In genomic region chr15:38201714-38202113, GRCh38 we compare ENCODE assay signal across 15 cellular contexts. TPM values are rescaled to one million over a fixed set of nuclear protein-coding genes. Genes with fewer than 3 reads are reported as not detected.
DNase-seq lines count a peak whose midpoint lies in the region; ATAC-seq and TF ChIP-seq lines count a peak whose summit lies in the region.
"Had no signal": no experiment of that assay in that cellular context is flagged by ENCODE, and none has a peak within 500 bp of the region (broad histone marks: within the 10 kb centered on the region; RNA-seq: fewer than 3 reads in every experiment).

No MANE protein-coding gene starts in this region.

- no peak overlapping the region for H2BK5ac ChIP-seq in mesenchymal stem cell (ENCODE audit: low read depth, low read length, poor library complexity, severe bottlenecking)

- no peak overlapping the region for H3K14ac ChIP-seq in mesenchymal stem cell (ENCODE audit: low read length in 2 of 2)

- H3K4me2 ChIP-seq in mesenchymal stem cell (ENCODE audit: low read length, poor library complexity, severe bottlenecking), result no peak overlapping the region

- H3K9me3 ChIP-seq in left ventricle myocardium inferior (replicated peaks) (no peaks in the 10 kb centered on the region), mesenchymal stem cell (ENCODE audit: control insufficient read depth, low read length) (no peaks in the 10 kb centered on the region)
- H3K9me3 ChIP-seq: Caco-2 had no signal

- H3K9me3 Mint-ChIP-seq in activated T-helper 2 cell treated with anti-CD3 and anti-CD28 coated beads, Interferon-gamma antibody, Interleukin-2, Interleukin-4, amounts not matched to agents 10 μg/mL and 5 μg/mL and 100 μg/mL, durations not matched to agents 14 hours and 24 hours and 36 hours, result no peaks in the 10 kb centered on the region

- no peak overlapping the region for H2BK12ac ChIP-seq in mesenchymal stem cell (ENCODE audit: low read length in 2 of 2)

- H3K9ac ChIP-seq in mesenchymal stem cell (ENCODE audit: low read length), result no peak overlapping the region

- no peak overlapping the region for H3K4ac ChIP-seq in mesenchymal stem cell (ENCODE audit: low read depth in 1 of 2, low read length in 2 of 2)

- H3K4me3 ChIP-seq in brain microvascular endothelial cell (ENCODE audit: low read depth, low read length), result no peak overlapping the region
- H3K4me3 ChIP-seq in left ventricle myocardium inferior, result no peak overlapping the region
- no peak overlapping the region for H3K4me3 ChIP-seq in mesenchymal stem cell (ENCODE audit: insufficient read depth in 1 of 2, low read depth in 1 of 2, low read length in 2 of 2)

- intact Hi-C loops in left ventricle myocardium inferior (cut with micrococcal nuclease), result no loop called here
- intact Hi-C loops in activated T-helper 2 cell treated with anti-CD3 and anti-CD28 coated beads, Interferon-gamma antibody, Interleukin-2, Interleukin-4, amounts not matched to agents 10 μg/mL and 5 μg/mL and 100 μg/mL, durations not matched to agents 14 hours and 24 hours and 36 hours (cut with micrococcal nuclease), result no loop called here

- no peak overlapping the region for H3K23ac ChIP-seq in mesenchymal stem cell (ENCODE audit: low read length in 2 of 2)

- H3K36me3 ChIP-seq in brain microvascular endothelial cell (replicated peaks) (no peaks in the 10 kb centered on the region), left ventricle myocardium inferior (no peaks in the 10 kb centered on the region), mesenchymal stem cell (ENCODE audit: control insufficient read depth in 1 of 2, insufficient read depth in 2 of 2, low read depth in 1 of 2, low read length in 2 of 2) (no peaks in the 10 kb centered on the region)

- no peak overlapping the region for H3K27ac Mint-ChIP-seq in activated T-helper 2 cell treated with anti-CD3 and anti-CD28 coated beads, Interferon-gamma antibody, Interleukin-2, Interleukin-4, amounts not matched to agents 10 μg/mL and 5 μg/mL and 100 μg/mL, durations not matched to agents 14 hours and 24 hours and 36 hours
- H3K27ac Mint-ChIP-seq: CD14-positive monocyte had no signal

- no peaks in the 10 kb centered on the region for H3K4me1 Mint-ChIP-seq in activated T-helper 2 cell treated with anti-CD3 and anti-CD28 coated beads, Interferon-gamma antibody, Interleukin-2, Interleukin-4, amounts not matched to agents 10 μg/mL and 5 μg/mL and 100 μg/mL, durations not matched to agents 14 hours and 24 hours and 36 hours (ENCODE audit: low read depth)
- H3K4me1 Mint-ChIP-seq: CD14-positive monocyte had no signal

- TF ChIP-seq CTCF in brain microvascular endothelial cell (IDR thresholded peaks at IDR 0.05; ENCODE audit: low read depth, low read length, missing control alignments) (no peak), left ventricle myocardium inferior (IDR thresholded peaks at IDR 0.05; ENCODE audit: borderline replicate concordance) (no peak)

- H3K4me1 ChIP-seq in left ventricle myocardium inferior, result peaks cover 33% of the 10 kb centered on the region
- H3K4me1 ChIP-seq in mesenchymal stem cell (ENCODE audit: control insufficient read depth, insufficient read depth, low read depth, low read length), result no peaks in the 10 kb centered on the region
- H3K4me1 ChIP-seq: Caco-2 had no signal

- H2BK120ac ChIP-seq in mesenchymal stem cell (ENCODE audit: low read depth, low read length), result no peak overlapping the region

- 95% methylated on average over 2 of the region's 3 CpGs for WGBS in mesenchymal stem cell

- peaks cover 6% of the 10 kb centered on the region for H3K27me3 Mint-ChIP-seq in activated T-helper 2 cell treated with anti-CD3 and anti-CD28 coated beads, Interferon-gamma antibody, Interleukin-2, Interleukin-4, amounts not matched to agents 10 μg/mL and 5 μg/mL and 100 μg/mL, durations not matched to agents 14 hours and 24 hours and 36 hours (ENCODE audit: low read depth)

- no peak overlapping the region for H4K91ac ChIP-seq in mesenchymal stem cell (ENCODE audit: low read length)

- no peak overlapping the region for H3K4me3 Mint-ChIP-seq in activated T-helper 2 cell treated with anti-CD3 and anti-CD28 coated beads, Interferon-gamma antibody, Interleukin-2, Interleukin-4, amounts not matched to agents 10 μg/mL and 5 μg/mL and 100 μg/mL, durations not matched to agents 14 hours and 24 hours and 36 hours (ENCODE audit: low read depth)
- H3K4me3 Mint-ChIP-seq: CD14-positive monocyte had no signal

- H2BK15ac ChIP-seq in mesenchymal stem cell (ENCODE audit: low read depth, poor library complexity, severe bottlenecking), result no peak overlapping the region

- no peak overlapping the region for H4K8ac ChIP-seq in mesenchymal stem cell (ENCODE audit: low read length)

- no peaks in the 10 kb centered on the region for H3K79me1 ChIP-seq in mesenchymal stem cell (replicated peaks; ENCODE audit: low read length, poor library complexity, severe bottlenecking)

- no peak for ATAC-seq in GM19467 (IDR thresholded peaks at IDR 0.05; ENCODE audit: unreplicated experiment)

- DNase-seq in COLO829 (ENCODE audit: low spot score) (peak; percentile 77), brain microvascular endothelial cell (peak; percentile 54), left ventricle myocardium inferior (no peak), mesenchymal stem cell (no peak), DMS 273 (lab: John Stamatoyannopoulos, UW; ENCODE audit: unreplicated experiment) (no peak), NOMO-1 treated with dmso at 0.1 percent for 144 hours (lab: John Stamatoyannopoulos, UW; ENCODE audit: unreplicated experiment) (no peak)
- DNase-seq in activated T-helper 2 cell treated with anti-CD3 and anti-CD28 coated beads, Interferon-gamma antibody, Interleukin-2, Interleukin-4, amounts not matched to agents 10 μg/mL and 5 μg/mL and 100 μg/mL, durations not matched to agents 14 hours and 24 hours and 36 hours (ENCODE audit: low spot score), result no peak
- DNase-seq: Caco-2, DMS53, MV-4-11, NCI-H1417 treated with DMSO at 0.1 percent for 48 hours, NCI-H2081, NCI-H524 had no signal

- H3K27ac ChIP-seq in brain microvascular endothelial cell (peak overlapping the region; percentile 12), left ventricle myocardium inferior (replicated peaks) (peak overlapping the region; percentile 39), mesenchymal stem cell (ENCODE audit: low read length, poor library complexity, severe bottlenecking) (no peak overlapping the region)

- no peak overlapping the region for H3K18ac ChIP-seq in mesenchymal stem cell (ENCODE audit: low read depth in 1 of 2, low read length in 2 of 2)

- H2AK5ac ChIP-seq in mesenchymal stem cell (ENCODE audit: low read length, severe bottlenecking), result peak overlapping the region; percentile 42

- no peaks in the 10 kb centered on the region for H3K27me3 ChIP-seq in brain microvascular endothelial cell (replicated peaks)
- no peaks in the 10 kb centered on the region for H3K27me3 ChIP-seq in left ventricle myocardium inferior (ENCODE audit: low read depth)
- H3K27me3 ChIP-seq in mesenchymal stem cell (ENCODE audit: control insufficient read depth in 1 of 2, insufficient read depth in 1 of 2, low read length in 2 of 2), result no peaks in the 10 kb centered on the region

- in situ Hi-C loops in brain microvascular endothelial cell (cut with HindIII; ENCODE audit: low pct_ligation_motif_present, low sequenced_read_pairs), result no loop called here

- H2AFZ ChIP-seq in mesenchymal stem cell (ENCODE audit: low read depth, low read length), result no peak overlapping the region

- no peaks in the 10 kb centered on the region for H3K36me3 Mint-ChIP-seq in activated T-helper 2 cell treated with anti-CD3 and anti-CD28 coated beads, Interferon-gamma antibody, Interleukin-2, Interleukin-4, amounts not matched to agents 10 μg/mL and 5 μg/mL and 100 μg/mL, durations not matched to agents 14 hours and 24 hours and 36 hours (ENCODE audit: low read depth)
- H3K36me3 Mint-ChIP-seq: CD14-positive monocyte had no signal

RNA-seq across cellular contexts. Expression of gene SPRED1, which starts 50.9 kb away (rescaled TPM):
- 8.7 TPM for total RNA-seq in left ventricle myocardium inferior
- 22.0 TPM for polyA plus RNA-seq in mesenchymal stem cell (2013, experiment 1 of 2)
- polyA plus RNA-seq in mesenchymal stem cell (2013, experiment 2 of 2), result 23.3 TPM
- total RNA-seq in activated T-helper 2 cell treated with anti-CD3 and anti-CD28 coated beads, Interferon-gamma antibody, Interleukin-2, Interleukin-4, amounts not matched to agents 10 μg/mL and 5 μg/mL and 100 μg/mL, durations not matched to agents 14 hours and 24 hours and 36 hours, result 0.14 and 0.46 TPM in 2 replicates

Comparison
In these comparisons a context has a peak if more than half of its experiments do, and no peak if none do; other contexts are left out.
1. DNase-seq: peak in COLO829 (single experiment) and brain microvascular endothelial cell (single experiment); none in left ventricle myocardium inferior (single experiment), mesenchymal stem cell (single experiment), DMS 273 (single experiment), NOMO-1 treated with dmso at 0.1 percent for 144 hours (single experiment) and activated T-helper 2 cell treated with anti-CD3 and anti-CD28 coated beads, Interferon-gamma antibody, Interleukin-2, Interleukin-4, amounts not matched to agents 10 μg/mL and 5 μg/mL and 100 μg/mL, durations not matched to agents 14 hours and 24 hours and 36 hours (single experiment).